ENCODE assay signal across 1 cellular context in the genomic region with DNA sequence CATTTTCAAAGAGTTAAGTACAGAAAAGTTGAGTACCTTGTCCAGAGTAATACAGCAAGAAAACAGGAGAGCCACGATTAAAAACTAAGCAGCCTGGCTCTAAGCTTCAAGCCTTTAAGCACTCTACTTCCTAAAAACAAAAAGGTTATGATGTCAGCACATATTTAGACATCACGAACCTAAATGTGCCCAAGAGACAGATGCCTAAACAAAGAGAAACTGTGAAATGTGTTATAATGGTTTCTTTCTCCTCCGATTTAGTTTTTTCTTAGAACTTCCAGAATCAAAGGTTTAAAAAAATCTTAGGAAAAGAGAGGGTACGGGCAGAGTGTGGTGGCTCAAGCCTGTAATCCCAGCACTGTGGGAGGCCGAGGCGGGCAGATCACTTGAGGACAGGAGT.
TF ChIP-seq lines count a peak whose summit lies in the region.

No MANE protein-coding gene starts in this region.

TF ChIP-seq in HepG2, 621 proteins besides CTCF, POLR2A, EP300 and RAD21 (continued from another document):
- TF ChIP-seq, protein P1, sequence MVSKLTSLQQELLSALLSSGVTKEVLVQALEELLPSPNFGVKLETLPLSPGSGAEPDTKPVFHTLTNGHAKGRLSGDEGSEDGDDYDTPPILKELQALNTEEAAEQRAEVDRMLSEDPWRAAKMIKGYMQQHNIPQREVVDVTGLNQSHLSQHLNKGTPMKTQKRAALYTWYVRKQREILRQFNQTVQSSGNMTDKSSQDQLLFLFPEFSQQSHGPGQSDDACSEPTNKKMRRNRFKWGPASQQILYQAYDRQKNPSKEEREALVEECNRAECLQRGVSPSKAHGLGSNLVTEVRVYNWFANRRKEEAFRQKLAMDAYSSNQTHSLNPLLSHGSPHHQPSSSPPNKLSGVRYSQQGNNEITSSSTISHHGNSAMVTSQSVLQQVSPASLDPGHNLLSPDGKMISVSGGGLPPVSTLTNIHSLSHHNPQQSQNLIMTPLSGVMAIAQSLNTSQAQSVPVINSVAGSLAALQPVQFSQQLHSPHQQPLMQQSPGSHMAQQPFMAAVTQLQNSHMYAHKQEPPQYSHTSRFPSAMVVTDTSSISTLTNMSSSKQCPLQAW (CRISPR knock-in tag; IDR thresholded peaks at IDR 0.05) = no peak
